In genomic region chr10:132858121-132859081, GRCh38 we compare ENCODE assay signal across 17 cellular contexts.
A peak's percentile ranks its signal among the peaks of the same experiment; 100 is the strongest.
DNase-seq lines count a peak whose midpoint lies in the region; TF ChIP-seq lines count a peak whose summit lies in the region.
"Had no signal": no experiment of that assay in that cellular context is flagged by ENCODE, and none has a peak within 500 bp of the region (broad histone marks: within the 10 kb centered on the region; RNA-seq: fewer than 3 reads in every experiment).

No MANE protein-coding gene starts in this region.

- H3K27me3 ChIP-seq in Peyer's patch (no peaks in the 10 kb centered on the region), spleen (replicated peaks in 1 of 7) (peaks cover 0 to 57% (median 16%) of the 10 kb centered on the region in 7 donors), SJCRH30 (no peaks in the 10 kb centered on the region)

- TF ChIP-seq CTCF in Peyer's patch (IDR thresholded peaks at IDR 0.05): no peak
- TF ChIP-seq CTCF in spleen (IDR thresholded peaks at IDR 0.05 in 8 of 11, conservative IDR thresholded peaks at IDR 0.05 in 3 of 11): no peak

- no peak overlapping the region for H3K4me3 ChIP-seq in Peyer's patch
- H3K4me3 ChIP-seq in spleen: no peak overlapping the region
- H3K4me3 ChIP-seq in SJCRH30: no peak overlapping the region
- H3K4me3 ChIP-seq: A549, esophagus muscularis mucosa, gastrocnemius medialis had no signal

- peaks cover 0 to 3% (median 0%) of the 10 kb centered on the region in 4 donors for H3K9me3 ChIP-seq in Peyer's patch
- peaks cover 0 to 22% (median 11%) of the 10 kb centered on the region in 8 donors for H3K9me3 ChIP-seq in spleen
- H3K9me3 ChIP-seq in SJCRH30 (replicated peaks): no peaks in the 10 kb centered on the region
- H3K9me3 ChIP-seq: A549, gastrocnemius medialis, neutrophil had no signal

- no peaks in the 10 kb centered on the region for H3K4me1 ChIP-seq in Peyer's patch
- H3K4me1 ChIP-seq in spleen: peaks cover 0 to 11% (median 5%) of the 10 kb centered on the region in 6 donors
- no peaks in the 10 kb centered on the region for H3K4me1 ChIP-seq in SJCRH30
- H3K4me1 ChIP-seq: A549, gastrocnemius medialis had no signal

- WGBS in spleen, 5 donors: 90 to 94% (median 92%) methylated on average over 37 to 45 of the region's 45 CpGs

- TF ChIP-seq POLR2A in Peyer's patch (IDR thresholded peaks at IDR 0.05) (no peak), spleen (IDR thresholded peaks at IDR 0.05) (no peak)

- intact Hi-C loops in spleen (cut with DNase I; ENCODE audit: low total_unique reads): no loop called here

- H3K36me3 ChIP-seq in Peyer's patch (no peaks in the 10 kb centered on the region), spleen (no peaks in the 10 kb centered on the region), SJCRH30 (no peaks in the 10 kb centered on the region)
- H3K36me3 ChIP-seq: esophagus muscularis mucosa, gastrocnemius medialis, neutrophil had no signal

- no peak overlapping the region for H3K27ac ChIP-seq in Peyer's patch
- H3K27ac ChIP-seq in spleen: no peak overlapping the region
- H3K27ac ChIP-seq in SJCRH30: no peak overlapping the region
- H3K27ac ChIP-seq: A549, esophagus muscularis mucosa, gastrocnemius medialis, neutrophil had no signal

- DNase-seq in activated effector memory CD4-positive, alpha-beta T cell treated with anti-CD3 and anti-CD28 coated beads, Interleukin-2, amount 50 U/mL, for 16 hours: peak; percentile 59
- no peak for DNase-seq in activated effector memory CD4-positive, alpha-beta T cell treated with Interleukin-2 at 50 U/mL for 16 hours
- DNase-seq in Peyer's patch: peak in 2 of 3 donors; percentile 7 to 42
- DNase-seq in iPS-NIHi7 (ENCODE audit: extremely low spot score): peak; percentile 49
- DNase-seq in spleen: peak; percentile 54
- no peak for DNase-seq in NCI-H2196 (lab: John Stamatoyannopoulos, UW; ENCODE audit: unreplicated experiment)
- no peak for DNase-seq in SJCRH30
- no peak for DNase-seq in stimulated activated CD4-positive, alpha-beta T cell treated with anti-CD3 and anti-CD28 coated beads, Interleukin-4, amount 100 ng/mL, for 1 hour
- DNase-seq: activated CD4-positive, alpha-beta T cell treated with anti-CD3 and anti-CD28 coated beads for 48 hours; effector memory CD4-positive, alpha-beta T cell; NCI-H146; NCI-H2171 treated with DMSO at 0.1 percent for 48 hours; SHP77 treated with DMSO at 0.1 percent for 48 hours had no signal

Comparison
In these comparisons a context has a peak if more than half of its experiments do, and no peak if none do; other contexts are left out.
1. DNase-seq: peak in activated effector memory CD4-positive, alpha-beta T cell treated with anti-CD3 and anti-CD28 coated beads, Interleukin-2, amount 50 U/mL, for 16 hours (single experiment), Peyer's patch (2 of 3), iPS-NIHi7 (single experiment) and spleen (single experiment); none in activated effector memory CD4-positive, alpha-beta T cell treated with Interleukin-2 at 50 U/mL for 16 hours (single experiment), NCI-H2196 (single experiment), SJCRH30 (0 of 2) and stimulated activated CD4-positive, alpha-beta T cell treated with anti-CD3 and anti-CD28 coated beads, Interleukin-4, amount 100 ng/mL, for 1 hour (single experiment).